In genomic region chr6:56699066-56699654, GRCh38 we compare ENCODE assay signal across 8 cellular contexts. TPM values are rescaled to one million over a fixed set of nuclear protein-coding genes. Genes with fewer than 3 reads are reported as not detected.
DNase-seq lines count a peak whose midpoint lies in the region; ATAC-seq and TF ChIP-seq lines count a peak whose summit lies in the region.

No MANE protein-coding gene starts in this region.

- no peak for TF ChIP-seq POLR2A in prostate gland (IDR thresholded peaks at IDR 0.05)
- TF ChIP-seq POLR2A in lower leg skin (IDR thresholded peaks at IDR 0.05): no peak

- H3K4me3 ChIP-seq in OCI-LY1 (ENCODE audit: low read depth, low read length, poor library complexity, severe bottlenecking): no peak overlapping the region
- H3K4me3 ChIP-seq in epithelial cell of esophagus (ENCODE audit: low read length): no peak overlapping the region
- H3K4me3 ChIP-seq in prostate gland: no peak overlapping the region
- H3K4me3 ChIP-seq in lower leg skin (ENCODE audit: low read depth, poor library complexity, severe bottlenecking): no peak overlapping the region

- H3K9me3 ChIP-seq in OCI-LY1 (ENCODE audit: low read length) (no peaks in the 10 kb centered on the region), prostate gland (no peaks in the 10 kb centered on the region)

- 19% methylated on average over 1 of the region's 1 CpG for WGBS in prostate gland
- WGBS in lower leg skin, 2 donors: 7 to 16% methylated on average over 1 of the region's 1 CpG

- no peak overlapping the region for H3K9ac ChIP-seq in OCI-LY1 (ENCODE audit: low read length)

- intact Hi-C loops in prostate gland (cut with DNase I) (loop anchor here (10.0 kb wide), 1 partner anchor 344 kb away; no protein-coding TSS in a partner anchor), lower leg skin (cut with DNase I; ENCODE audit: low total_unique reads) (loop anchor here (10.0 kb wide), 1 partner anchor 54 kb away; the partner anchor contains the start of gene DST)

- no peaks in the 10 kb centered on the region for H3F3A ChIP-seq in OCI-LY1 (ENCODE audit: insufficient read depth, low read length)

- H3K9me2 ChIP-seq in OCI-LY1 (ENCODE audit: low read depth, low read length): no peaks in the 10 kb centered on the region

- peak; percentile 49; the same call in 1 of the 2 replicates for TF ChIP-seq CTCF in OCI-LY1 (IDR thresholded peaks at IDR 0.05; ENCODE audit: low read length)
- TF ChIP-seq CTCF in epithelial cell of esophagus (IDR thresholded peaks at IDR 0.05; ENCODE audit: insufficient read depth, low read depth, low read length, missing control alignments): peak; percentile 26
- TF ChIP-seq CTCF in prostate gland (IDR thresholded peaks at IDR 0.05): peak in 3 of 4 experiments; percentile 60 to 74 (median 69)
- TF ChIP-seq CTCF in lower leg skin (IDR thresholded peaks at IDR 0.05): no peak

- H3K4me1 ChIP-seq in OCI-LY1 (ENCODE audit: insufficient read depth, low read length, severe bottlenecking) (no peaks in the 10 kb centered on the region), prostate gland (replicated peaks) (no peaks in the 10 kb centered on the region)

- DNase-seq in SIG-M5 treated with dmso at 0.1 percent for 504 hours (lab: John Stamatoyannopoulos, UW; ENCODE audit: unreplicated experiment): peak; percentile 16
- no peak for DNase-seq in SIG-M5 (lab: John Stamatoyannopoulos, UW)
- DNase-seq in epithelial cell of esophagus (ENCODE audit: low read depth): peak; percentile 44
- no peak for DNase-seq in prostate gland (ENCODE audit: low spot score)
- no peak for DNase-seq in lower leg skin (ENCODE audit: low spot score in 2 of 2)
- no peak for DNase-seq in occipital lobe (lab: John Stamatoyannopoulos, UW)

- H3K27ac ChIP-seq in OCI-LY1 (ENCODE audit: low read depth, low read length, poor library complexity, severe bottlenecking): no peak overlapping the region
- no peak overlapping the region for H3K27ac ChIP-seq in prostate gland

- no peaks in the 10 kb centered on the region for H4K20me1 ChIP-seq in OCI-LY1 (ENCODE audit: insufficient read depth, low read length)

- no peak for ATAC-seq in GM21423 (IDR thresholded peaks at IDR 0.05; ENCODE audit: unreplicated experiment)

- no peaks in the 10 kb centered on the region for H3K79me2 ChIP-seq in OCI-LY1 (ENCODE audit: insufficient read depth, low read length)

- H3K36me3 ChIP-seq in OCI-LY1 (ENCODE audit: insufficient read depth, low read length) (no peaks in the 10 kb centered on the region), prostate gland (no peaks in the 10 kb centered on the region)

- H2AFZ ChIP-seq in OCI-LY1 (ENCODE audit: low read length): no peak overlapping the region

- H3K27me3 ChIP-seq in OCI-LY1 (ENCODE audit: insufficient read depth, low read length): no peaks in the 10 kb centered on the region
- no peaks in the 10 kb centered on the region for H3K27me3 ChIP-seq in prostate gland (replicated peaks; ENCODE audit: insufficient read depth)

- no peak overlapping the region for H3K4me2 ChIP-seq in OCI-LY1 (ENCODE audit: low read length)

RNA-seq across cellular contexts. Expression of gene DST, which starts 56.5 kb away (rescaled TPM):
- total RNA-seq in prostate gland (100 to 1,000 TPM; 131 to 242 TPM), lower leg skin (100 to 1,000 TPM; 475 to 871 (median 583) TPM), occipital lobe (329 TPM)

Comparison
In these comparisons a context has a peak if more than half of its experiments do, and no peak if none do; other contexts are left out.
1. DNase-seq: peak in SIG-M5 treated with dmso at 0.1 percent for 504 hours (single experiment) and epithelial cell of esophagus (single experiment); none in SIG-M5 (single experiment), prostate gland (single experiment), lower leg skin (0 of 2) and occipital lobe (single experiment).
2. CTCF ChIP-seq: peak in OCI-LY1 (single experiment), epithelial cell of esophagus (single experiment) and prostate gland (3 of 4); none in lower leg skin (0 of 3).